In the genomic region with DNA sequence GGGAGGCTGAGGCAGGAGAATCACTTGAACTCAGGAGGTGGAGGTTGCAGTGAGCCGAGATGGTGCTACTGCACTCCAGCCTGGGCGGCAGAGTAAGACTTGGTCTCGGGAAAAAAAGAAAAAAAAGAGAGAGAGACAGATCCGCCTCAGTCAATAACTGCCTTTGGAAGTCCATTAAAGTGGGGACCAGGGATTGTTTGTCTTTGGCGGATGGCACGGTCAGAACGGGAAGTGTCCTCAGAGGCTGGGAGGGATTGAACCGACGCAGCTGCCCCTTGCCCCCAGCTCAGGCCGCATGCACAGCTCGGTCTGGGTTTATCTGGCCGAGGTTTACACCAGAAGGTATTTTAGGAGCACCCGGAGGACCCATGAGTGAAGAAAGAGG, we compare ENCODE assay signal across 1 cellular context.
TF ChIP-seq lines count a peak whose summit lies in the region.

No MANE protein-coding gene starts in this region.

TF ChIP-seq in H1, 55 proteins besides CTCF, POLR2A, EP300 and RAD21 (continued from another document):
- TF ChIP-seq, protein P1, sequence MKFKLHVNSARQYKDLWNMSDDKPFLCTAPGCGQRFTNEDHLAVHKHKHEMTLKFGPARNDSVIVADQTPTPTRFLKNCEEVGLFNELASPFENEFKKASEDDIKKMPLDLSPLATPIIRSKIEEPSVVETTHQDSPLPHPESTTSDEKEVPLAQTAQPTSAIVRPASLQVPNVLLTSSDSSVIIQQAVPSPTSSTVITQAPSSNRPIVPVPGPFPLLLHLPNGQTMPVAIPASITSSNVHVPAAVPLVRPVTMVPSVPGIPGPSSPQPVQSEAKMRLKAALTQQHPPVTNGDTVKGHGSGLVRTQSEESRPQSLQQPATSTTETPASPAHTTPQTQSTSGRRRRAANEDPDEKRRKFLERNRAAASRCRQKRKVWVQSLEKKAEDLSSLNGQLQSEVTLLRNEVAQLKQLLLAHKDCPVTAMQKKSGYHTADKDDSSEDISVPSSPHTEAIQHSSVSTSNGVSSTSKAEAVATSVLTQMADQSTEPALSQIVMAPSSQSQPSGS (IDR thresholded peaks at IDR 0.05; ENCODE audit: low read length), result no peak
- TF ChIP-seq TAF1 (IDR thresholded peaks at IDR 0.05; ENCODE audit: low read depth, low read length) (no peak), ASH2L (IDR thresholded peaks at IDR 0.05; ENCODE audit: low read length) (no peak), RXRA (IDR thresholded peaks at IDR 0.05; ENCODE audit: insufficient read depth, low read depth, low read length) (no peak), TAF7 (optimal IDR thresholded peaks at IDR 0.05; ENCODE audit: borderline replicate concordance, low read depth, low read length) (no peak), ZNF274 (IDR thresholded peaks at IDR 0.05; ENCODE audit: borderline replicate concordance, extremely low read depth, low read length) (no peak), CREB1 (IDR thresholded peaks at IDR 0.05) (no peak)
